18 cellular contexts compared by ENCODE assay signal in genomic region chr12:122004633-122005071, GRCh38. TPM values are rescaled to one million over a fixed set of nuclear protein-coding genes. Genes with fewer than 3 reads are reported as not detected.
DNase-seq lines count a peak whose midpoint lies in the region; ATAC-seq, FAIRE-seq and TF ChIP-seq lines count a peak whose summit lies in the region.
"Had no signal": no experiment of that assay in that cellular context is flagged by ENCODE, and none has a peak within 500 bp of the region (broad histone marks: within the 10 kb centered on the region; RNA-seq: fewer than 3 reads in every experiment).

No MANE protein-coding gene starts in this region.

- H3K27ac Mint-ChIP-seq in activated naive CD8-positive, alpha-beta T cell, result no peak overlapping the region
- no peak overlapping the region for H3K27ac Mint-ChIP-seq in activated naive CD8-positive, alpha-beta T cell treated with anti-CD3 and anti-CD28 coated beads, Interleukin-2, amount 50 U/mL, for 24 hours
- H3K27ac Mint-ChIP-seq: neural progenitor cell; T-helper 2 cell treated with Interferon-gamma antibody and Interleukin-4, amounts not matched to agents 5 μg/mL and 100 μg/mL, for 36 hours had no signal

- H3K4me3 Mint-ChIP-seq in activated naive CD8-positive, alpha-beta T cell, result peak overlapping the region; percentile 17
- no peak overlapping the region for H3K4me3 Mint-ChIP-seq in activated naive CD8-positive, alpha-beta T cell treated with anti-CD3 and anti-CD28 coated beads, Interleukin-2, amount 50 U/mL, for 24 hours
- H3K4me3 Mint-ChIP-seq: neural progenitor cell; T-helper 2 cell treated with Interferon-gamma antibody and Interleukin-4, amounts not matched to agents 5 μg/mL and 100 μg/mL, for 36 hours had no signal

- intact Hi-C loops in uterus (cut with DNase I; ENCODE audit: low total_unique reads) (no loop called here), breast epithelium (cut with DNase I; ENCODE audit: low total_unique reads) (no loop called here)

- H3K79me2 ChIP-seq in SU-DHL-6 (ENCODE audit: insufficient read depth, low read length) (peaks cover 27% of the 10 kb centered on the region), keratinocyte (ENCODE audit: control insufficient read depth, insufficient read depth, low read length) (no peaks in the 10 kb centered on the region), smooth muscle cell (ENCODE audit: low read depth) (no peaks in the 10 kb centered on the region)

- no peaks in the 10 kb centered on the region for H3K9me2 ChIP-seq in SU-DHL-6 (replicated peaks; ENCODE audit: insufficient read depth, low read length)

- H3K36me3 ChIP-seq in SU-DHL-6 (ENCODE audit: low read length), result peaks cover 16% of the 10 kb centered on the region
- H3K36me3 ChIP-seq in keratinocyte (ENCODE audit: control insufficient read depth in 2 of 2, extremely low read depth in 1 of 2, insufficient read depth in 2 of 2, low read length in 2 of 2), result peaks cover 4 to 9% of the 10 kb centered on the region in 2 experiments
- H3K36me3 ChIP-seq in uterus, result no peaks in the 10 kb centered on the region
- no peaks in the 10 kb centered on the region for H3K36me3 ChIP-seq in breast epithelium
- H3K36me3 ChIP-seq in smooth muscle cell (ENCODE audit: low read depth), result no peaks in the 10 kb centered on the region
- H3K36me3 ChIP-seq: neural progenitor cell had no signal

- DNase-seq in activated naive CD8-positive, alpha-beta T cell treated with anti-CD3 and anti-CD28 coated beads, Interleukin-2, amount 50 U/mL, for 24 hours, result no peak
- no peak for DNase-seq in keratinocyte (ENCODE audit: low read depth, low spot score)
- DNase-seq in uterus, result no peak
- DNase-seq in breast epithelium (ENCODE audit: low spot score in 2 of 2), result no peak
- no peak for DNase-seq in smooth muscle cell (lab: John Stamatoyannopoulos, UW; ENCODE audit: unreplicated experiment)
- DNase-seq: ACHN; activated CD4-positive, alpha-beta T cell treated with anti-CD3 and anti-CD28 coated beads, Interleukin-2, amount 50 U/mL, for 48 hours; activated naive CD4-positive, alpha-beta T cell; cortex of kidney; DMS79 treated with DMSO at 0.1 percent for 48 hours; NCI-H2029 treated with DMSO at 0.1 percent for 48 hours; PC-3 had no signal

- H3K4me1 ChIP-seq in keratinocyte (ENCODE audit: control insufficient read depth, extremely low read depth, insufficient read depth, low read length) (peaks cover 20% of the 10 kb centered on the region), uterus (peaks cover 0 to 6% of the 10 kb centered on the region in 2 donors), breast epithelium (no peaks in the 10 kb centered on the region), smooth muscle cell (ENCODE audit: low read depth) (no peaks in the 10 kb centered on the region)

- peaks cover 24% of the 10 kb centered on the region for H3K4me1 Mint-ChIP-seq in activated naive CD8-positive, alpha-beta T cell (ENCODE audit: low read depth)
- peaks cover 34% of the 10 kb centered on the region for H3K4me1 Mint-ChIP-seq in activated naive CD8-positive, alpha-beta T cell treated with anti-CD3 and anti-CD28 coated beads, Interleukin-2, amount 50 U/mL, for 24 hours

- H4K20me1 ChIP-seq in SU-DHL-6 (ENCODE audit: low read depth, low read length) (no peaks in the 10 kb centered on the region), keratinocyte (ENCODE audit: control insufficient read depth, extremely low read depth, insufficient read depth, low read length) (no peaks in the 10 kb centered on the region), smooth muscle cell (ENCODE audit: low read depth) (no peaks in the 10 kb centered on the region)

- no peak for FAIRE-seq in keratinocyte (lab: Jason Lieb, UNC)
- FAIRE-seq: K562 had no signal

- H3K27ac ChIP-seq in SU-DHL-6 (ENCODE audit: low read depth, low read length), result peak overlapping the region; percentile 100
- no peak overlapping the region for H3K27ac ChIP-seq in keratinocyte (ENCODE audit: control insufficient read depth, insufficient read depth, low read length)
- peak overlapping the region; percentile 8 to 15 for H3K27ac ChIP-seq in uterus
- H3K27ac ChIP-seq in breast epithelium, result no peak overlapping the region
- no peak overlapping the region for H3K27ac ChIP-seq in smooth muscle cell (ENCODE audit: low read depth)
- H3K27ac ChIP-seq: neural progenitor cell had no signal

- H3F3A ChIP-seq in SU-DHL-6 (ENCODE audit: insufficient read depth) (peaks cover 89% of the 10 kb centered on the region), smooth muscle cell (ENCODE audit: low read depth) (no peaks in the 10 kb centered on the region)

- H3K4me2 ChIP-seq in SU-DHL-6 (ENCODE audit: low read depth, low read length, poor library complexity, severe bottlenecking), result peak overlapping the region; percentile 92
- peak overlapping the region; percentile 54 for H3K4me2 ChIP-seq in keratinocyte (ENCODE audit: control insufficient read depth, extremely low read depth, insufficient read depth, low read depth, low read length)
- no peak overlapping the region for H3K4me2 ChIP-seq in smooth muscle cell
- H3K4me2 ChIP-seq: neural progenitor cell had no signal

- dilution Hi-C loops in keratinocyte (cut with MboI; ENCODE audit: extremely low pct_ligation_motif_present, low sequenced_read_pairs), result no loop called here

- H3K9me1 ChIP-seq in keratinocyte (ENCODE audit: control insufficient read depth, extremely low read depth, insufficient read depth, low read length), result no peaks in the 10 kb centered on the region

- no peaks in the 10 kb centered on the region for H3K9me3 ChIP-seq in SU-DHL-6 (ENCODE audit: insufficient read depth, low read length)
- no peaks in the 10 kb centered on the region for H3K9me3 ChIP-seq in keratinocyte (ENCODE audit: control insufficient read depth, low read depth, low read length)
- H3K9me3 ChIP-seq in uterus, result no peaks in the 10 kb centered on the region
- H3K9me3 ChIP-seq in breast epithelium, result no peaks in the 10 kb centered on the region
- H3K9me3 ChIP-seq in smooth muscle cell (replicated peaks; ENCODE audit: low read depth), result no peaks in the 10 kb centered on the region

- H3K27me3 ChIP-seq in SU-DHL-6 (ENCODE audit: low read length), result no peaks in the 10 kb centered on the region
- H3K27me3 ChIP-seq in keratinocyte (ENCODE audit: control insufficient read depth, extremely low read depth, insufficient read depth, low read length), result no peaks in the 10 kb centered on the region
- H3K27me3 ChIP-seq in uterus, result no peaks in the 10 kb centered on the region
- no peaks in the 10 kb centered on the region for H3K27me3 ChIP-seq in breast epithelium
- H3K27me3 ChIP-seq in smooth muscle cell (ENCODE audit: low read depth), result no peaks in the 10 kb centered on the region
- H3K27me3 ChIP-seq: neural progenitor cell had no signal

- H3K9me3 Mint-ChIP-seq in activated naive CD8-positive, alpha-beta T cell (ENCODE audit: low read depth), result peaks cover 3% of the 10 kb centered on the region
- peaks cover 1% of the 10 kb centered on the region for H3K9me3 Mint-ChIP-seq in activated naive CD8-positive, alpha-beta T cell treated with anti-CD3 and anti-CD28 coated beads, Interleukin-2, amount 50 U/mL, for 24 hours
- H3K9me3 Mint-ChIP-seq: T-helper 2 cell treated with Interferon-gamma antibody and Interleukin-4, amounts not matched to agents 5 μg/mL and 100 μg/mL, for 36 hours had no signal

- no peaks in the 10 kb centered on the region for H3K27me3 Mint-ChIP-seq in activated naive CD8-positive, alpha-beta T cell
- peaks cover 12% of the 10 kb centered on the region for H3K27me3 Mint-ChIP-seq in activated naive CD8-positive, alpha-beta T cell treated with anti-CD3 and anti-CD28 coated beads, Interleukin-2, amount 50 U/mL, for 24 hours

- 92% methylated on average over 12 of the region's 12 CpGs for WGBS in smooth muscle cell (ENCODE audit: low lambda C conversion rate)

- TF ChIP-seq CTCF in SU-DHL-6 (IDR thresholded peaks at IDR 0.05; ENCODE audit: insufficient read depth, low read length, poor library complexity, severe bottlenecking) (no peak), keratinocyte (optimal IDR thresholded peaks at IDR 0.05 in 1 of 3, IDR thresholded peaks at IDR 0.05 in 1 of 3, conservative IDR thresholded peaks at IDR 0.05 in 1 of 3; ENCODE audit: extremely low read depth in 1 of 3, insufficient read depth in 2 of 3, low read length in 3 of 3) (no peak), uterus (IDR thresholded peaks at IDR 0.05) (no peak), breast epithelium (IDR thresholded peaks at IDR 0.05) (no peak), smooth muscle cell (IDR thresholded peaks at IDR 0.05; ENCODE audit: borderline replicate concordance, insufficient read depth, poor library complexity, severe bottlenecking) (no peak)

- H3K36me3 Mint-ChIP-seq in activated naive CD8-positive, alpha-beta T cell, result peaks cover 1% of the 10 kb centered on the region
- H3K36me3 Mint-ChIP-seq in activated naive CD8-positive, alpha-beta T cell treated with anti-CD3 and anti-CD28 coated beads, Interleukin-2, amount 50 U/mL, for 24 hours (ENCODE audit: low read depth), result peaks cover under 1% of the 10 kb centered on the region
- H3K36me3 Mint-ChIP-seq: neural progenitor cell had no signal

- no peak overlapping the region for H2AFZ ChIP-seq in SU-DHL-6 (ENCODE audit: low read depth, low read length, severe bottlenecking)
- H2AFZ ChIP-seq in keratinocyte (ENCODE audit: control insufficient read depth, low read length), result peak overlapping the region; percentile 16
- no peak overlapping the region for H2AFZ ChIP-seq in smooth muscle cell (ENCODE audit: low read depth)
- H2AFZ ChIP-seq: neural progenitor cell had no signal

- no peak for TF ChIP-seq POLR2A in uterus (IDR thresholded peaks at IDR 0.05)
- TF ChIP-seq POLR2A in breast epithelium (IDR thresholded peaks at IDR 0.05), result no peak

- peak overlapping the region; percentile 80 for H3K9ac ChIP-seq in SU-DHL-6 (ENCODE audit: low read length)
- no peak overlapping the region for H3K9ac ChIP-seq in keratinocyte (ENCODE audit: control insufficient read depth, extremely low read depth, insufficient read depth, low read length)
- H3K9ac ChIP-seq in smooth muscle cell (ENCODE audit: low read depth), result no peak overlapping the region
- H3K9ac ChIP-seq: neural progenitor cell had no signal

- ATAC-seq in activated naive CD8-positive, alpha-beta T cell treated with anti-CD3 and anti-CD28 coated beads, Interleukin-2, amount 50 U/mL, for 24 hours, result no peak
- no peak for ATAC-seq in HG03442 (IDR thresholded peaks at IDR 0.05; ENCODE audit: unreplicated experiment)
- ATAC-seq: PC-3 had no signal

- peak overlapping the region; percentile 46 for H3K4me3 ChIP-seq in SU-DHL-6 (ENCODE audit: insufficient read depth, low read length, poor library complexity, severe bottlenecking)
- H3K4me3 ChIP-seq in keratinocyte (ENCODE audit: control insufficient read depth in 2 of 3, extremely low read depth in 1 of 3, insufficient read depth in 2 of 3, low read depth in 1 of 3, low read length in 3 of 3), result no peak overlapping the region
- H3K4me3 ChIP-seq in uterus, result no peak overlapping the region
- no peak overlapping the region for H3K4me3 ChIP-seq in breast epithelium
- H3K4me3 ChIP-seq in smooth muscle cell, result no peak overlapping the region
- H3K4me3 ChIP-seq: K562, neural progenitor cell had no signal

RNA-seq across cellular contexts. Expression of gene BCL7A, which starts 17.0 kb away (rescaled TPM):
- 9.6 to 17.2 TPM (median 12.8 TPM) in 3 replicates for polyA plus RNA-seq in keratinocyte
- 10.0 TPM for polyA plus RNA-seq in keratinocyte (2011; ENCODE audit: low read depth)
- polyA plus RNA-seq in keratinocyte (2011; cell fraction: cytosol; rRNA removed), result 10.0 and 11.9 TPM in 2 replicates
- polyA plus RNA-seq in keratinocyte (2011; cell fraction: nucleus; rRNA removed), result 16.2 and 17.3 TPM in 2 replicates
- polyA plus RNA-seq in keratinocyte (2012; ENCODE audit: low replicate concordance), result 15.5 and 15.9 TPM in 2 replicates
- polyA minus RNA-seq in keratinocyte, result 8.8 to 16.8 TPM (median 13.5 TPM) in 3 replicates
- polyA minus RNA-seq in keratinocyte (2011; cell fraction: cytosol; rRNA and poly(A)+ RNA removed), result 7.1 TPM
- 6.8 and 11.6 TPM in 2 replicates for polyA minus RNA-seq in keratinocyte (2011; cell fraction: nucleus; rRNA and poly(A)+ RNA removed)
- 10 to 100 TPM in 1 of 4 donors, 1 to 10 TPM in 1, under 1 TPM in 2; 0.26 to 12.2 (median 4.2) TPM for total RNA-seq in uterus
- 10 to 100 TPM in 1 of 3 donors, 1 to 10 TPM in 2; 6.2 to 13.5 (median 8.8) TPM for total RNA-seq in breast epithelium
- total RNA-seq in smooth muscle cell, result 2.7 and 4.3 TPM in 2 replicates
- polyA plus RNA-seq in smooth muscle cell, result 3.0 and 5.7 TPM in 2 replicates

Comparison
In these comparisons a context has a peak if more than half of its experiments do, and no peak if none do; other contexts are left out.
1. H3K27ac ChIP-seq: peak in SU-DHL-6 (single experiment) and uterus (2 of 2); none in keratinocyte (single experiment), breast epithelium (0 of 2) and smooth muscle cell (single experiment).